In genomic region chr6:52186480-52186879, GRCh38 we compare ENCODE assay signal across 17 cellular contexts. TPM values are rescaled to one million over a fixed set of nuclear protein-coding genes. Genes with fewer than 3 reads are reported as not detected.
A peak's percentile ranks its signal among the peaks of the same experiment; 100 is the strongest.
DNase-seq lines count a peak whose midpoint lies in the region; ATAC-seq, FAIRE-seq and TF ChIP-seq lines count a peak whose summit lies in the region.
"Had no signal": no experiment of that assay in that cellular context is flagged by ENCODE, and none has a peak within 500 bp of the region (broad histone marks: within the 10 kb centered on the region; RNA-seq: fewer than 3 reads in every experiment).

No MANE protein-coding gene starts in this region.

- peaks cover 0 to 2% of the 10 kb centered on the region in 2 experiments; a peak in 2 of 4 replicates for H3K27me3 ChIP-seq in GM12878 (replicated peaks in 1 of 2; ENCODE audit: control insufficient read depth in 2 of 2, insufficient read depth in 2 of 2, low read length in 1 of 2)

- DNase-seq in GM12878 (ENCODE audit: low read depth, low spot score), result no peak
- no peak for DNase-seq in NCI-H2107 treated with DMSO at 0.1 percent for 48 hours (lab: John Stamatoyannopoulos, UW; ENCODE audit: unreplicated experiment)
- DNase-seq in osteocyte (ENCODE audit: extremely low spot score, unreplicated experiment), result no peak
- DNase-seq: activated CD4-positive, alpha-beta memory T cell treated with anti-CD3 and anti-CD28 coated beads, Interleukin-2, amount 10 ng/mL, durations not matched to agents 7 days and 5 days; activated naive CD4-positive, alpha-beta T cell treated with Interleukin-2 at 50 U/mL for 16 hours; effector CD4-positive, alpha-beta T cell; NCI-H1092 treated with DMSO at 0.1 percent for 48 hours had no signal

- peak overlapping the region; percentile 82 for H3K4me2 ChIP-seq in GM12878 (ENCODE audit: control insufficient read depth, insufficient read depth)

- TF ChIP-seq CTCF in GM12878 (IDR thresholded peaks at IDR 0.05 in 2 of 3, conservative IDR thresholded peaks at IDR 0.05 in 1 of 3; ENCODE audit: control insufficient read depth in 2 of 3, extremely low read depth in 1 of 3, insufficient read depth in 1 of 3, low read depth in 3 of 3, low read length in 3 of 3) (no peak), osteocyte (IDR thresholded peaks at IDR 0.05) (no peak)

- peak overlapping the region; percentile 33; the same call in 1 of the 2 replicates for H3K27ac ChIP-seq in GM12878 (ENCODE audit: control insufficient read depth, insufficient read depth)
- H3K27ac ChIP-seq: skin epidermis had no signal

- WGBS in GM12878 (ENCODE audit: insufficient coverage, insufficient replicate concordance, low lambda C conversion rate, missing lambda C conversion rate), result 26% methylated on average over 5 of the region's 5 CpGs

- H3K36me3 Mint-ChIP-seq in osteocyte (ENCODE audit: unreplicated experiment), result no peaks in the 10 kb centered on the region
- H3K36me3 Mint-ChIP-seq: memory B cell had no signal

- BruUV-seq in GM12878 (replicated peaks; lab: Mats Ljungman, UMichigan), result no TSS peak

- H3K4me1 ChIP-seq in GM12878 (ENCODE audit: control insufficient read depth, insufficient read depth, low read length), result peaks cover 30% of the 10 kb centered on the region

- RAD21 ChIA-PET in GM12878 (lab: Charles Lee; ENCODE audit: unreplicated experiment), result no interaction called here

- H3K27ac Mint-ChIP-seq in osteocyte (ENCODE audit: unreplicated experiment), result no peak overlapping the region
- H3K27ac Mint-ChIP-seq: activated CD4-positive, alpha-beta memory T cell treated with anti-CD3 and anti-CD28 coated beads, Interleukin-2, amount 10 ng/mL, durations not matched to agents 7 days and 5 days; memory B cell had no signal

- FAIRE-seq in GM12878 (lab: Jason Lieb, UNC), result peak; percentile 74
- FAIRE-seq: RCC 7860 had no signal

- no peak for TF ChIP-seq RAD21 in GM12878 (IDR thresholded peaks at IDR 0.05; ENCODE audit: insufficient read depth, low read depth, low read length)

- TF ChIP-seq EP300 in GM12878 (IDR thresholded peaks at IDR 0.05; ENCODE audit: borderline replicate concordance in 1 of 2, control insufficient read depth in 1 of 2, low read depth in 2 of 2, low read length in 2 of 2), result no peak; a peak in 2 of 4 replicates

- H3K4me1 Mint-ChIP-seq in osteocyte (ENCODE audit: unreplicated experiment), result no peaks in the 10 kb centered on the region

- ATAC-seq in GM18861 (IDR thresholded peaks at IDR 0.05; ENCODE audit: unreplicated experiment) (peak; percentile 86), GM21526 (IDR thresholded peaks at IDR 0.05; ENCODE audit: low FRiP score, unreplicated experiment) (peak; percentile 79), HG03060 (IDR thresholded peaks at IDR 0.05; ENCODE audit: low read depth, unreplicated experiment) (peak; percentile 86), GM12878 (peak; percentile 65), GM18907 (IDR thresholded peaks at IDR 0.05; ENCODE audit: unreplicated experiment) (no peak)

- H3K9me3 ChIP-seq in GM12878 (replicated peaks; ENCODE audit: control insufficient read depth, insufficient read depth, low read length), result no peaks in the 10 kb centered on the region; the same call in 1 of the 3 replicates

- H3K4me3 ChIP-seq in GM12878, result no peak overlapping the region
- H3K4me3 ChIP-seq: skin epidermis had no signal

- no peak overlapping the region for H3K4me3 Mint-ChIP-seq in osteocyte (ENCODE audit: unreplicated experiment)
- H3K4me3 Mint-ChIP-seq: activated CD4-positive, alpha-beta memory T cell treated with anti-CD3 and anti-CD28 coated beads, Interleukin-2, amount 10 ng/mL, durations not matched to agents 7 days and 5 days; memory B cell had no signal

- no peaks in the 10 kb centered on the region for H4K20me1 ChIP-seq in GM12878 (ENCODE audit: control insufficient read depth, insufficient read depth)

- intact Hi-C loops in GM12878 (cut with micrococcal nuclease; ENCODE audit: unreplicated experiment), result no loop called here

- no peak overlapping the region for H3K9ac ChIP-seq in GM12878 (ENCODE audit: control insufficient read depth, insufficient read depth, low read length)

- SMC1A ChIA-PET in GM12878 (lab: Charles Lee; ENCODE audit: uncharacterized antibody, unreplicated experiment), result interaction anchor here (1.1 to 1.3 kb wide), 3 partner anchors 23 to 476 kb away, joined by 3 to 4 read pairs (median 3); no protein-coding TSS in a partner anchor

- POLR2A ChIA-PET in GM12878 (lab: Charles Lee), result no interaction called here

- H3K27me3 Mint-ChIP-seq in osteocyte (ENCODE audit: unreplicated experiment), result peaks cover 29% of the 10 kb centered on the region

- no peaks in the 10 kb centered on the region for H3K36me3 ChIP-seq in GM12878 (ENCODE audit: control insufficient read depth in 2 of 2, insufficient read depth in 2 of 2, low read length in 1 of 2)

- CTCF ChIA-PET in GM12878 (lab: Yijun Ruan, JAX), result interaction anchor here (0.6 to 2.3 kb wide), 2 partner anchors 13 to 43 kb away, joined by 3 to 6 read pairs; no protein-coding TSS in a partner anchor

- no peaks in the 10 kb centered on the region for H3K79me2 ChIP-seq in GM12878 (ENCODE audit: control insufficient read depth, insufficient read depth, low read length)

- no peak overlapping the region; the same call in 1 of the 2 replicates for H2AFZ ChIP-seq in GM12878 (ENCODE audit: control insufficient read depth, low read depth, low read length)

- in situ Hi-C loops in GM12878 (cut with MboI), result no loop called here

- no peak for TF ChIP-seq POLR2A in GM12878 (IDR thresholded peaks at IDR 0.05; ENCODE audit: low read depth, low read length)

- H3K9me3 Mint-ChIP-seq in osteocyte (ENCODE audit: unreplicated experiment), result no peaks in the 10 kb centered on the region
- H3K9me3 Mint-ChIP-seq: activated CD4-positive, alpha-beta memory T cell treated with anti-CD3 and anti-CD28 coated beads, Interleukin-2, amount 10 ng/mL, durations not matched to agents 7 days and 5 days had no signal

TF ChIP-seq in GM12878, 131 proteins besides CTCF, POLR2A, EP300 and RAD21 (continues in another document):
- TF ChIP-seq, protein P1, sequence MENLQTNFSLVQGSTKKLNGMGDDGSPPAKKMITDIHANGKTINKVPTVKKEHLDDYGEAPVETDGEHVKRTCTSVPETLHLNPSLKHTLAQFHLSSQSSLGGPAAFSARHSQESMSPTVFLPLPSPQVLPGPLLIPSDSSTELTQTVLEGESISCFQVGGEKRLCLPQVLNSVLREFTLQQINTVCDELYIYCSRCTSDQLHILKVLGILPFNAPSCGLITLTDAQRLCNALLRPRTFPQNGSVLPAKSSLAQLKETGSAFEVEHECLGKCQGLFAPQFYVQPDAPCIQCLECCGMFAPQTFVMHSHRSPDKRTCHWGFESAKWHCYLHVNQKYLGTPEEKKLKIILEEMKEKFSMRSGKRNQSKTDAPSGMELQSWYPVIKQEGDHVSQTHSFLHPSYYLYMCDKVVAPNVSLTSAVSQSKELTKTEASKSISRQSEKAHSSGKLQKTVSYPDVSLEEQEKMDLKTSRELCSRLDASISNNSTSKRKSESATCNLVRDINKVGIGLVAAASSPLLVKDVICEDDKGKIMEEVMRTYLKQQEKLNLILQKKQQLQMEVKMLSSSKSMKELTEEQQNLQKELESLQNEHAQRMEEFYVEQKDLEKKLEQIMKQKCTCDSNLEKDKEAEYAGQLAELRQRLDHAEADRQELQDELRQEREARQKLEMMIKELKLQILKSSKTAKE (IDR thresholded peaks at IDR 0.05; ENCODE audit: low read depth, poor library complexity, severe bottlenecking), result no peak
- peak; percentile 34; the same call in 1 of the 2 replicates for TF ChIP-seq SPI1 (IDR thresholded peaks at IDR 0.05; ENCODE audit: borderline replicate concordance, insufficient read depth, low read depth, low read length)
- TF ChIP-seq BMI1 (IDR thresholded peaks at IDR 0.05; ENCODE audit: borderline replicate concordance), result no peak
- peak; percentile 24 for TF ChIP-seq MEF2B (IDR thresholded peaks at IDR 0.05; ENCODE audit: partially characterized antibody, poor library complexity, severe bottlenecking)
- TF ChIP-seq MEF2A (IDR thresholded peaks at IDR 0.05; ENCODE audit: insufficient read depth, low read depth, low read length), result peak; percentile 84
- peak; percentile 68 for TF ChIP-seq NFIC (IDR thresholded peaks at IDR 0.05; ENCODE audit: low read depth, low read length)

RNA-seq across cellular contexts. Expression of gene IL17A, which starts 0.3 kb away (rescaled TPM):
- total RNA-seq in GM12878 (2013; cell fraction: nucleolus; rRNA removed), result not detected in 2 replicates
- total RNA-seq in GM12878 (2014; rRNA removed), result not detected in 2 replicates
- total RNA-seq in GM12878 (2014; rRNA removed; fragmentation: Illumina TruSeq; extraction: Trizol), result not detected in 2 replicates
- total RNA-seq in GM12878 (2021), result not detected in 2 replicates
- not detected for polyA plus RNA-seq in GM12878 (2011; ENCODE audit: low read depth)
- polyA plus RNA-seq in GM12878 (2011; rRNA removed), result not detected in 2 replicates
- polyA plus RNA-seq in GM12878 (2011; cell fraction: cytosol; rRNA removed), result not detected in 2 replicates
- polyA plus RNA-seq in GM12878 (2011; cell fraction: nucleus; rRNA removed), result not detected in 2 replicates
- polyA plus RNA-seq in GM12878 (2012), result not detected in 2 replicates
- not detected in 2 replicates for polyA plus RNA-seq in GM12878 (2014; fragmentation: Illumina TruSeq; extraction: Trizol)
- not detected for polyA plus RNA-seq in GM12878 (2014; fragmentation: Nextera tagmentation; extraction: Ambion mirVana)
- not detected in 2 replicates for polyA plus RNA-seq in GM12878 (2014; rRNA removed)
- not detected for polyA plus RNA-seq in GM12878 (2016; fragmentation: Nextera tagmentation; extraction: Ambion mirVana)
- polyA minus RNA-seq in GM12878 (2011; rRNA and poly(A)+ RNA removed), result not detected in 2 replicates
- not detected in 2 replicates for polyA minus RNA-seq in GM12878 (2011; cell fraction: cytosol; rRNA and poly(A)+ RNA removed)
- polyA minus RNA-seq in GM12878 (2011; cell fraction: nucleus; rRNA and poly(A)+ RNA removed), result not detected in 2 replicates
- total RNA-seq in osteocyte, result not detected in 2 replicates
- total RNA-seq: Daoy; T-helper 2 cell treated with Interferon-gamma antibody and Interleukin-4, amounts not matched to agents 100 ng/mL and 5 ng/mL, for 36 hours had no signal
- polyA plus RNA-seq: BJ had no signal

RNA-seq across cellular contexts. Expression of gene IL17F, which starts 57.8 kb away (rescaled TPM):
- not detected in 2 replicates for total RNA-seq in GM12878 (2013; cell fraction: nucleolus; rRNA removed)
- total RNA-seq in GM12878 (2014; rRNA removed) (not detected in 2 replicates), GM12878 (2014; rRNA removed; fragmentation: Illumina TruSeq; extraction: Trizol) (not detected in 2 replicates), GM12878 (2021) (not detected in 2 replicates), osteocyte (not detected in 2 replicates)
- polyA plus RNA-seq in GM12878 (2011; ENCODE audit: low read depth), result not detected
- polyA plus RNA-seq in GM12878 (2011; rRNA removed) (not detected in 2 replicates), GM12878 (2014; fragmentation: Illumina TruSeq; extraction: Trizol) (not detected in 2 replicates), GM12878 (2014; fragmentation: Nextera tagmentation; extraction: Ambion mirVana) (not detected), GM12878 (2014; rRNA removed) (not detected in 2 replicates), GM12878 (2016; fragmentation: Nextera tagmentation; extraction: Ambion mirVana) (under 1 TPM in 1 of 2 experiments, not detected in 1; 0.20 TPM)
- polyA plus RNA-seq in GM12878 (2011; cell fraction: cytosol; rRNA removed), result not detected in 2 replicates
- polyA plus RNA-seq in GM12878 (2011; cell fraction: nucleus; rRNA removed), result not detected in 2 replicates
- polyA plus RNA-seq in GM12878 (2012), result not detected in 2 replicates
- not detected in 2 replicates for polyA minus RNA-seq in GM12878 (2011; rRNA and poly(A)+ RNA removed)
- polyA minus RNA-seq in GM12878 (2011; cell fraction: cytosol; rRNA and poly(A)+ RNA removed), result not detected in 2 replicates
- not detected in 2 replicates for polyA minus RNA-seq in GM12878 (2011; cell fraction: nucleus; rRNA and poly(A)+ RNA removed)
- total RNA-seq: Daoy; T-helper 2 cell treated with Interferon-gamma antibody and Interleukin-4, amounts not matched to agents 100 ng/mL and 5 ng/mL, for 36 hours had no signal
- polyA plus RNA-seq: BJ had no signal
